9 cellular contexts compared by ENCODE assay signal in the genomic region with DNA sequence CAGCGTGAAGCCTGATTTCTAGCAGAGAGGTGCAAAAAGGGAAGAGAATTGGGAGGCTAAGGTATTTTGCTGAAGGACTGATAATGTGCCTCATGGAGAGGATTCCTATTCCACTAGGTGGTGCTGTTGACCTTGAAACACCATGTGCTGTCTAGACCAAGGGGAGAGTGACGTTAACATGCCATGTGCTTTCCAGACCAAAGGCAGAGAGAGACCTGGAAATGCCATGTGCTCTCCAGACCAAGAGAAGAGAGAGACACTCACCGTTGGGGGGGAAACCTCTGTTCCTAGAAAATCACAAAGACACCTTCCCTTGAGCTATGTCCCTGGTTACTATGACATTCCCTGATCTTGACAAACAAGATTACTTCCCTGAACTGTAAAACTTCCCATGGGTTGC.
DNase-seq lines count a peak whose midpoint lies in the region; ATAC-seq and TF ChIP-seq lines count a peak whose summit lies in the region.
"Had no signal": no experiment of that assay in that cellular context is flagged by ENCODE, and none has a peak within 500 bp of the region (broad histone marks: within the 10 kb centered on the region; RNA-seq: fewer than 3 reads in every experiment).

No MANE protein-coding gene starts in this region.

- DNase-seq in Caki2 (ENCODE audit: low read depth) = peak; percentile 66
- DNase-seq in NCI-H1092 (lab: John Stamatoyannopoulos, UW) = peak; percentile 60
- peak; percentile 42 for DNase-seq in inferior parietal cortex (ENCODE audit: extremely low spot score)
- no peak for DNase-seq in CD1c-positive myeloid dendritic cell (ENCODE audit: extremely low spot score)
- DNase-seq in SW 1271 (lab: John Stamatoyannopoulos, UW) = no peak

- in situ Hi-C loops in Caki2 (cut with HindIII; ENCODE audit: low pct_unique_long_range_greater_than_20kb, low sequenced_read_pairs) = no loop called here

- ATAC-seq in GM21447 (IDR thresholded peaks at IDR 0.05; ENCODE audit: unreplicated experiment) (peak; percentile 58), HG02840 (IDR thresholded peaks at IDR 0.05; ENCODE audit: low FRiP score, unreplicated experiment) (no peak)
- ATAC-seq: K562 had no signal

- H3K27ac ChIP-seq in VCaP = no peak overlapping the region

- TF ChIP-seq CTCF in VCaP (conservative IDR thresholded peaks at IDR 0.05) = peak; percentile 85

Comparison
In these comparisons a context has a peak if more than half of its experiments do, and no peak if none do; other contexts are left out.
1. DNase-seq: peak in Caki2 (single experiment), NCI-H1092 (single experiment) and inferior parietal cortex (single experiment); none in CD1c-positive myeloid dendritic cell (single experiment) and SW 1271 (0 of 2).